Comparison of ENCODE assay signal across 28 cellular contexts in the genomic region with DNA sequence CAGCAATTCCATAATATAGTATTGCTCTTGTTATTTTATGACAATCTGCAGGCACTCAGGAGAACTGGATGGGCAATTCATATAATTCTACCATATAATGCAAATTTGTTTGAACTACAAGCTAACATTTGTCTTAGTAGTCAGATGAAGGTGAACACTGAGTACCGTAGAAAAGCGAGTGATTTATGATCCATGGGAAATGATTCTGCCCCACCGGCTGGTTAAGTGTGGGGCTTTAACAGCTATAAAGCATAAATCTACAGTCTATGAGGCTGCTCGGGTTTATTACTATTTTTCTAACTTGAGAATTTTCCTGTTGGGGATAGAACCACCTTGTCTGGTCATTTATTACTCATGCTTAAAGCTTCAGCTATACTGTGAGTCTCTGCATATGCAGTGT.
"Had no signal": no experiment of that assay in that cellular context is flagged by ENCODE, and none has a peak within 500 bp of the region (broad histone marks: within the 10 kb centered on the region; RNA-seq: fewer than 3 reads in every experiment).

No MANE protein-coding gene starts in this region.

- H3K27ac ChIP-seq: ascending aorta, breast epithelium, cardiac muscle cell, coronary artery, dorsolateral prefrontal cortex, WERI-Rb-1 had no signal

- H3K36me3 ChIP-seq: ascending aorta, breast epithelium, cardiac muscle cell, WERI-Rb-1 had no signal

- H3K27me3 ChIP-seq: ascending aorta, breast epithelium, cardiac muscle cell, dorsolateral prefrontal cortex had no signal

- H3K9me3 ChIP-seq: ascending aorta, breast epithelium had no signal

- H3K4me1 ChIP-seq: ascending aorta, breast epithelium had no signal

- DNase-seq: activated B cell treated with CpG ODN at 0.5 μM for 24 hours; activated CD4-positive, alpha-beta memory T cell treated with anti-CD3 and anti-CD28 coated beads for 36 hours; activated CD4-positive, alpha-beta T cell treated with anti-CD3 and anti-CD28 coated beads, Interleukin-2, amount 10 ng/mL, durations not matched to agents 24 days and 14 days; activated CD8-positive, alpha-beta memory T cell treated with anti-CD3 and anti-CD28 coated beads, Interleukin-2, amount 10 ng/mL, durations not matched to agents 7 days and 5 days; activated CD8-positive, alpha-beta memory T cell treated with anti-CD3 and anti-CD28 coated beads, Interleukin-2, amount 50 U/mL, for 4 hours; activated CD8-positive, alpha-beta T cell treated with anti-CD3 and anti-CD28 coated beads, Interleukin-2, amount 10 ng/mL, durations not matched to agents 7 days and 5 days; activated effector memory CD4-positive, alpha-beta T cell treated with anti-CD3 and anti-CD28 coated beads, Interleukin-2, amount 50 U/mL, for 16 hours; activated naive CD4-positive, alpha-beta T cell treated with anti-CD3 and anti-CD28 coated beads for 36 hours; activated naive CD8-positive, alpha-beta T cell treated with anti-CD3 and anti-CD28 coated beads, Interleukin-2, amount 10 ng/mL, durations not matched to agents 7 days and 5 days; activated T-cell treated with anti-CD3 and anti-CD28 coated beads, Interleukin-2, amount 50 U/mL, for 1 hour; activated T-cell treated with anti-CD3 and anti-CD28 coated beads, Interleukin-2, amount 50 U/mL, for 48 hours; central memory CD4-positive, alpha-beta T cell; cerebellar nuclear complex; dorsolateral prefrontal cortex; effector memory CD4-positive, alpha-beta T cell; endodermal cell; foreskin fibroblast; head of caudate nucleus; T-helper 17 cell; T1000; WERI-Rb-1 had no signal

- H3K4me3 ChIP-seq: ascending aorta, breast epithelium, cardiac muscle cell, coronary artery, dorsolateral prefrontal cortex had no signal

- ATAC-seq: activated CD4-positive, CD25-positive, alpha-beta regulatory T cell treated with anti-CD3 and anti-CD28 coated beads, Interleukin-2, amount 50 U/mL, for 24 hours; activated CD8-positive, alpha-beta memory T cell treated with anti-CD3 and anti-CD28 coated beads, Interleukin-2, amount 10 ng/mL, durations not matched to agents 7 days and 5 days; activated CD8-positive, alpha-beta T cell treated with anti-CD3 and anti-CD28 coated beads, Interleukin-2, amount 10 ng/mL, durations not matched to agents 7 days and 5 days; activated naive CD4-positive, alpha-beta T cell treated with anti-CD3 and anti-CD28 coated beads, Interleukin-2, amount 50 U/mL, for 72 hours; esophagus mucosa; T-helper 17 cell had no signal
